10 cellular contexts compared by ENCODE assay signal in genomic region chr5:35859101-35859661, GRCh38. TPM values are rescaled to one million over a fixed set of nuclear protein-coding genes. Genes with fewer than 3 reads are reported as not detected.
DNase-seq lines count a peak whose midpoint lies in the region; ATAC-seq and TF ChIP-seq lines count a peak whose summit lies in the region.
"Had no signal": no experiment of that assay in that cellular context is flagged by ENCODE, and none has a peak within 500 bp of the region (broad histone marks: within the 10 kb centered on the region; RNA-seq: fewer than 3 reads in every experiment).

No MANE protein-coding gene starts in this region.

- peak overlapping the region; percentile 91 for H3K4me3 Mint-ChIP-seq in CD8-positive, alpha-beta T cell
- H3K4me3 Mint-ChIP-seq in neural progenitor cell (no peak overlapping the region), progenitor cell of endocrine pancreas (ENCODE audit: low read depth) (no peak overlapping the region)

- peaks cover 1% of the 10 kb centered on the region for H3K9me3 Mint-ChIP-seq in CD8-positive, alpha-beta T cell
- H3K9me3 Mint-ChIP-seq in neural progenitor cell = no peaks in the 10 kb centered on the region
- peaks cover 4% of the 10 kb centered on the region for H3K9me3 Mint-ChIP-seq in progenitor cell of endocrine pancreas (ENCODE audit: low read depth)

- peaks cover 69% of the 10 kb centered on the region for H3K4me1 Mint-ChIP-seq in CD8-positive, alpha-beta T cell (ENCODE audit: low read depth)
- H3K4me1 Mint-ChIP-seq in neural progenitor cell (peaks cover 21% of the 10 kb centered on the region), progenitor cell of endocrine pancreas (ENCODE audit: low read depth) (peaks cover 7% of the 10 kb centered on the region)

- in situ Hi-C loops in mammary epithelial cell (cut with MboI; ENCODE audit: low sequenced_read_pairs in 2 of 2) = no loop called here

- intact Hi-C loops in CD8-positive, alpha-beta T cell (cut with DNase I, micrococcal nuclease) = loop anchor here in 1 of 2 experiments (2.0 to 5.0 kb wide), 2 partner anchors 208 to 242 kb away; partner anchors contain the start of gene SPEF2
- intact Hi-C loops in mammary epithelial cell (cut with micrococcal nuclease) = no loop called here

- peak in 2 of 7 experiments; percentile 38 to 49 for DNase-seq in CD8-positive, alpha-beta T cell
- peak; percentile 26 for DNase-seq in NCI-H146 treated with DMSO at 0.1 percent for 48 hours (lab: John Stamatoyannopoulos, UW; ENCODE audit: unreplicated experiment)
- peak; percentile 39 for DNase-seq in mammary epithelial cell
- peak; percentile 39 for DNase-seq in neural progenitor cell (ENCODE audit: low spot score)
- no peak for DNase-seq in progenitor cell of endocrine pancreas (ENCODE audit: low spot score, unreplicated experiment)
- DNase-seq in NCI-H446 (lab: John Stamatoyannopoulos, UW) = no peak
- DNase-seq in GM10248 (ENCODE audit: extremely low spot score) = no peak
- DNase-seq: activated CD8-positive, alpha-beta memory T cell treated with anti-CD3 and anti-CD28 coated beads, Interleukin-2, amount 50 U/mL, for 4 hours; NCI-H82 had no signal

- H3K79me2 ChIP-seq in mammary epithelial cell (ENCODE audit: insufficient read depth, low read length) = no peaks in the 10 kb centered on the region
- H3K79me2 ChIP-seq in neural progenitor cell (ENCODE audit: low read depth) = no peaks in the 10 kb centered on the region

- H3F3A ChIP-seq in neural progenitor cell (ENCODE audit: low read depth) = no peaks in the 10 kb centered on the region

- H3K4me2 ChIP-seq in mammary epithelial cell (ENCODE audit: insufficient read depth, low read depth, low read length) = peak overlapping the region; percentile 6
- H3K4me2 ChIP-seq in neural progenitor cell = peak overlapping the region; percentile 37

- peak; percentile 33 for ATAC-seq in CD8-positive, alpha-beta T cell
- no peak for ATAC-seq in GM21576 (IDR thresholded peaks at IDR 0.05; ENCODE audit: unreplicated experiment)

- WGBS in mammary epithelial cell (ENCODE audit: low coverage, missing lambda C conversion rate) = 76% methylated on average over 3 of the region's 3 CpGs

- no peak overlapping the region for H3K9ac ChIP-seq in mammary epithelial cell (ENCODE audit: insufficient read depth, low read length)
- no peak overlapping the region for H3K9ac ChIP-seq in neural progenitor cell

- CTCF ChIA-PET in CD8-positive, alpha-beta T cell (lab: Charles Lee) = interaction anchor here (0.6 to 10.5 kb wide), 17 partner anchors 15 to 208 kb away, joined by 3 to 144 read pairs (median 5); no protein-coding TSS in a partner anchor
- CTCF ChIA-PET in mammary epithelial cell (lab: Charles Lee; ENCODE audit: low non-redundant PET) = interaction anchor here (0.5 kb wide), 1 partner anchor 423 kb away, joined by 3 read pairs; no protein-coding TSS in a partner anchor
- CTCF ChIA-PET in GM10248 (lab: Yijun Ruan, JAX) = interaction anchor here (1.1 to 1.9 kb wide), 7 partner anchors 9 to 82 kb away, joined by 3 to 6 read pairs (median 4); no protein-coding TSS in a partner anchor

- peaks cover 73% of the 10 kb centered on the region for H3K36me3 Mint-ChIP-seq in CD8-positive, alpha-beta T cell
- no peaks in the 10 kb centered on the region for H3K36me3 Mint-ChIP-seq in neural progenitor cell
- no peaks in the 10 kb centered on the region for H3K36me3 Mint-ChIP-seq in progenitor cell of endocrine pancreas (ENCODE audit: insufficient read depth)

- dilution Hi-C loops in mammary epithelial cell (cut with HindIII; ENCODE audit: low sequenced_read_pairs) = no loop called here

- POLR2A ChIA-PET in CD8-positive, alpha-beta T cell (lab: Charles Lee) = interaction anchor here (0.9 to 18.5 kb wide), 23 partner anchors 9 to 930 kb away, joined by 3 to 700 read pairs (median 5); partner anchors contain the start of gene DNAJC21
- POLR2A ChIA-PET in GM10248 (lab: Yijun Ruan, JAX) = no interaction called here

- no peaks in the 10 kb centered on the region for H3K27me3 ChIP-seq in CD8-positive, alpha-beta T cell (ENCODE audit: insufficient read depth, low read length)
- H3K27me3 ChIP-seq in mammary epithelial cell (ENCODE audit: insufficient read depth, low read length) = no peaks in the 10 kb centered on the region
- no peaks in the 10 kb centered on the region for H3K27me3 ChIP-seq in neural progenitor cell

- H3K27me3 Mint-ChIP-seq in CD8-positive, alpha-beta T cell (ENCODE audit: low read depth) = no peaks in the 10 kb centered on the region
- H3K27me3 Mint-ChIP-seq in neural progenitor cell (ENCODE audit: insufficient read depth, low read depth) = peaks cover 5% of the 10 kb centered on the region
- no peaks in the 10 kb centered on the region for H3K27me3 Mint-ChIP-seq in progenitor cell of endocrine pancreas

- peaks cover 54% of the 10 kb centered on the region for H3K4me1 ChIP-seq in CD8-positive, alpha-beta T cell (ENCODE audit: insufficient read depth, low read length)
- H3K4me1 ChIP-seq in mammary epithelial cell (ENCODE audit: insufficient read depth, low read length) = peaks cover 34% of the 10 kb centered on the region
- H3K4me1 ChIP-seq in neural progenitor cell = peaks cover 12% of the 10 kb centered on the region

- peaks cover 50% of the 10 kb centered on the region for H3K36me3 ChIP-seq in CD8-positive, alpha-beta T cell (ENCODE audit: insufficient read depth, low read length)
- H3K36me3 ChIP-seq in mammary epithelial cell (ENCODE audit: insufficient read depth, low read length) (no peaks in the 10 kb centered on the region), neural progenitor cell (no peaks in the 10 kb centered on the region)

- H3K4me3 ChIP-seq in CD8-positive, alpha-beta T cell (ENCODE audit: low read depth, low read length) = peak overlapping the region; percentile 80
- H3K4me3 ChIP-seq in mammary epithelial cell (replicated peaks in 1 of 3; ENCODE audit: insufficient read depth in 1 of 3, low read depth in 2 of 3, low read length in 3 of 3) = no peak overlapping the region
- no peak overlapping the region for H3K4me3 ChIP-seq in neural progenitor cell

- no peaks in the 10 kb centered on the region for H3K9me3 ChIP-seq in CD8-positive, alpha-beta T cell (ENCODE audit: low read length)
- no peaks in the 10 kb centered on the region for H3K9me3 ChIP-seq in mammary epithelial cell (replicated peaks; ENCODE audit: insufficient read depth, low read length)
- no peaks in the 10 kb centered on the region for H3K9me3 ChIP-seq in neural progenitor cell (ENCODE audit: low read depth)

- H2AFZ ChIP-seq in mammary epithelial cell (ENCODE audit: low read depth, low read length) (peak overlapping the region; percentile 42), neural progenitor cell (replicated peaks) (peak overlapping the region; percentile 23)

- TF ChIP-seq CTCF in CD8-positive, alpha-beta T cell (IDR thresholded peaks at IDR 0.05) = no peak
- no peak for TF ChIP-seq CTCF in mammary epithelial cell (conservative IDR thresholded peaks at IDR 0.05 in 1 of 2, IDR thresholded peaks at IDR 0.05 in 1 of 2; ENCODE audit: extremely low read depth in 1 of 2, insufficient read depth in 1 of 2, low read depth in 1 of 2, low read length in 2 of 2)
- no peak for TF ChIP-seq CTCF in neural progenitor cell (IDR thresholded peaks at IDR 0.05)
- no peak for TF ChIP-seq CTCF in progenitor cell of endocrine pancreas (IDR thresholded peaks at IDR 0.05; ENCODE audit: unreplicated experiment)
- no peak for TF ChIP-seq CTCF in GM10248 (IDR thresholded peaks at IDR 0.05; ENCODE audit: control extremely low read depth, extremely low read depth, low read depth, missing control alignments)

- H3K27ac ChIP-seq in CD8-positive, alpha-beta T cell (ENCODE audit: low read depth, low read length) = peak overlapping the region; percentile 97
- H3K27ac ChIP-seq in mammary epithelial cell (ENCODE audit: insufficient read depth, low read depth, low read length) (no peak overlapping the region), neural progenitor cell (no peak overlapping the region)

- no TSS peak for BruUV-seq in mammary epithelial cell (replicated peaks; lab: Mats Ljungman, UMichigan)

- H4K20me1 ChIP-seq in mammary epithelial cell (ENCODE audit: insufficient read depth, low read length) = no peaks in the 10 kb centered on the region
- no peaks in the 10 kb centered on the region for H4K20me1 ChIP-seq in neural progenitor cell (ENCODE audit: low read depth)

- H3K27ac Mint-ChIP-seq in CD8-positive, alpha-beta T cell = peak overlapping the region; percentile 96
- peak overlapping the region; percentile 59 for H3K27ac Mint-ChIP-seq in neural progenitor cell
- H3K27ac Mint-ChIP-seq in progenitor cell of endocrine pancreas = no peak overlapping the region

RNA-seq across cellular contexts. Expression of gene IL7R, which starts 2.5 kb away (rescaled TPM):
- 100 to 1,000 TPM; 287 to 310 TPM for total RNA-seq in CD8-positive, alpha-beta T cell
- 1 to 10 TPM; 1.0 to 9.2 TPM for total RNA-seq in mammary epithelial cell
- polyA plus RNA-seq in mammary epithelial cell = 5.3 TPM
- polyA minus RNA-seq in mammary epithelial cell = 2.6 TPM
- not detected in 2 replicates for total RNA-seq in neural progenitor cell (ENCODE audit: low replicate concordance)
- total RNA-seq in progenitor cell of endocrine pancreas = not detected in 2 replicates

Comparison
In these comparisons a context has a peak if more than half of its experiments do, and no peak if none do; other contexts are left out.
1. DNase-seq: peak in NCI-H146 treated with DMSO at 0.1 percent for 48 hours (single experiment), mammary epithelial cell (single experiment) and neural progenitor cell (single experiment); none in progenitor cell of endocrine pancreas (single experiment), NCI-H446 (0 of 2) and GM10248 (single experiment).
2. RNA of gene IL7R, which starts 2.5 kb away (total RNA-seq): 287 to 310 TPM in CD8-positive, alpha-beta T cell; 1.0 to 9.2 TPM in mammary epithelial cell, not detected in neural progenitor cell and not detected in progenitor cell of endocrine pancreas; every median in the first group is over 10 times any median in the second.